In the genomic region with DNA sequence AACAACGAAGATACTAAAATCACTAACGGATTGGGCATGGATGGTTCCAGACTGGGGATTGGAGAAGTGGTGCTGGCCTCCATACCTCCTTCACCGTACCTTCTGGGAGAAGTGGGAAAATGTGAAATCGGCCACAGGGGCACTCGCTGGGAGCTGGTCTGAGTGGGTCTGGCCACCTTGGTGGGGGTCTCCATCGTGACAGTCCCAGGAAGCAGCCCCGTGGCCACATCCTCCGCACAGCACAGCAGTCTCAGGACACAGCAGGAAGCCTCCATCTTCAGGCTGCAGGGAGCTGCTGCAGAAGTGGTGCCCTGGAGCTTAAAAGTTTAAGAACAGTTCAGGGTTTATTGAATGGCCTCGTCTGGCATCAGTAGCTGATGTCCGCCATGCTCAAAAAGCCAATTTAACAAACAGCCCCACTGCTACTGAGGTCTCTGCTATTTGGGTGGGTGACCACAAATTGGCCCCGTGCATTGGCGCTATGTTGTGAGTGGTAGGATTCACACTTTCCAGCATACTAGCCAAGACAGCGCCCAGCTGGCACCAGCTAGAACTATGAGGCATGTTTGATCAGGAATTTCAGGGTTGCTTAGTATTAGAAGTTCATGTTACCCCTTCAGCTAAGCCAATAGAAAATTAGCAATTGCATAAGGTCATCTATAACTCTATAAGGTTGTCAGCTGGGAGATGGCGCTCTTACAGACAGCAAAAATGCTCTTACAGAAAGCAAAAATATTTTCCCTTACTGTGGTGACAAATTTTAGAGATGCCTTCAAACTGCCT, we compare ENCODE assay signal across 31 cellular contexts.
"Had no signal": no experiment of that assay in that cellular context is flagged by ENCODE, and none has a peak within 500 bp of the region (broad histone marks: within the 10 kb centered on the region; RNA-seq: fewer than 3 reads in every experiment).

No MANE protein-coding gene starts in this region.

- ATAC-seq: activated CD4-positive, alpha-beta T cell treated with anti-CD3 and anti-CD28 coated beads for 36 hours; activated T-cell treated with anti-CD3 and anti-CD28 coated beads, Interleukin-2, amount 50 U/mL, for 4 hours; gastroesophageal sphincter; left colon; mucosa of descending colon; naive thymus-derived CD4-positive, alpha-beta T cell had no signal

- H3K4me1 Mint-ChIP-seq: activated CD4-positive, alpha-beta T cell treated with anti-CD3 and anti-CD28 coated beads for 36 hours; activated naive CD8-positive, alpha-beta T cell treated with anti-CD3 and anti-CD28 coated beads for 36 hours had no signal

- H3K9me3 ChIP-seq: gastroesophageal sphincter, heart left ventricle, mucosa of descending colon, sigmoid colon, spleen, thoracic aorta, vagina had no signal

- H3K36me3 ChIP-seq: gastroesophageal sphincter, sigmoid colon, spleen, thoracic aorta, vagina had no signal

- H3K36me3 Mint-ChIP-seq: activated naive CD8-positive, alpha-beta T cell treated with anti-CD3 and anti-CD28 coated beads for 36 hours; type B pancreatic cell had no signal

- H3K9me3 Mint-ChIP-seq: activated T-helper 2 cell treated with anti-CD3 and anti-CD28 coated beads, Interferon-gamma antibody, Interleukin-2, Interleukin-4, amounts not matched to agents 10 μg/mL and 5 μg/mL and 100 μg/mL, durations not matched to agents 14 hours and 24 hours and 36 hours; neural crest cell; T-helper 1 cell treated with Interleukin-12 subunit alpha and Interleukin-12 subunit beta and Interleukin-4 antibody, amounts not matched to agents 30 μg/mL and 1 μg/mL, for 36 hours; type B pancreatic cell had no signal

- FAIRE-seq: keratinocyte had no signal

- DNase-seq: activated B cell treated with CpG ODN at 0.5 μM for 24 hours; activated CD4-positive, alpha-beta T cell treated with anti-CD3 and anti-CD28 coated beads for 36 hours; activated CD4-positive, alpha-beta T cell treated with anti-CD3 and anti-CD28 coated beads, Interleukin-2, amount 50 U/mL, for 4 hours; activated CD8-positive, alpha-beta memory T cell treated with anti-CD3 and anti-CD28 coated beads for 24 hours; activated CD8-positive, alpha-beta memory T cell treated with anti-CD3 and anti-CD28 coated beads, Interleukin-2, amount 50 U/mL, for 48 hours; activated naive CD4-positive, alpha-beta T cell; activated naive CD8-positive, alpha-beta T cell treated with anti-CD3 and anti-CD28 coated beads for 36 hours; activated T-cell treated with anti-CD3 and anti-CD28 coated beads, Interleukin-2, amount 50 U/mL, for 4 hours; amniotic stem cell; dermis blood vessel endothelial cell; effector CD8-positive, alpha-beta T cell; erythroblast; heart left ventricle; left colon; mesendoderm; mucosa of descending colon; naive thymus-derived CD4-positive, alpha-beta T cell; retina; sigmoid colon; spleen; stimulated activated CD4-positive, alpha-beta T cell treated with anti-CD3 and anti-CD28 coated beads, Interleukin-4, amount 100 ng/mL, for 1 hour; stimulated activated naive CD4-positive, alpha-beta T cell had no signal

- H3K27ac Mint-ChIP-seq: activated B cell treated with CpG ODN at 0.5 μM for 24 hours; activated CD4-positive, alpha-beta T cell treated with anti-CD3 and anti-CD28 coated beads for 36 hours; activated naive CD8-positive, alpha-beta T cell treated with anti-CD3 and anti-CD28 coated beads for 36 hours; activated T-helper 2 cell treated with anti-CD3 and anti-CD28 coated beads, Interferon-gamma antibody, Interleukin-2, Interleukin-4, amounts not matched to agents 10 μg/mL and 5 μg/mL and 100 μg/mL, durations not matched to agents 14 hours and 24 hours and 36 hours; progenitor cell of endocrine pancreas; T-helper 1 cell treated with Interleukin-12 subunit alpha and Interleukin-12 subunit beta and Interleukin-4 antibody, amounts not matched to agents 30 μg/mL and 1 μg/mL, for 36 hours; type B pancreatic cell had no signal

- H3K27me3 Mint-ChIP-seq: activated CD4-positive, alpha-beta T cell treated with anti-CD3 and anti-CD28 coated beads for 36 hours; activated naive CD8-positive, alpha-beta T cell treated with anti-CD3 and anti-CD28 coated beads for 36 hours; naive thymus-derived CD4-positive, alpha-beta T cell; progenitor cell of endocrine pancreas; type B pancreatic cell had no signal

- H3K4me1 ChIP-seq: gastroesophageal sphincter, sigmoid colon, vagina had no signal

- H3K27me3 ChIP-seq: gastroesophageal sphincter, heart left ventricle, sigmoid colon, spleen, vagina had no signal

- H3K4me3 ChIP-seq: gastroesophageal sphincter, heart left ventricle, mucosa of descending colon, sigmoid colon, spleen, thoracic aorta, vagina had no signal

- H3K4me3 Mint-ChIP-seq: activated B cell treated with CpG ODN at 0.5 μM for 24 hours; activated CD4-positive, alpha-beta T cell treated with anti-CD3 and anti-CD28 coated beads for 36 hours; activated naive CD8-positive, alpha-beta T cell treated with anti-CD3 and anti-CD28 coated beads for 36 hours; activated T-cell treated with anti-CD3 and anti-CD28 coated beads, Interleukin-2, amount 50 U/mL, for 4 hours; naive thymus-derived CD4-positive, alpha-beta T cell; neural crest cell; T-helper 1 cell treated with Interleukin-12 subunit alpha and Interleukin-12 subunit beta and Interleukin-4 antibody, amounts not matched to agents 30 μg/mL and 1 μg/mL, for 36 hours; type B pancreatic cell had no signal

- H3K27ac ChIP-seq: gastroesophageal sphincter, heart left ventricle, sigmoid colon, spleen, thoracic aorta, vagina had no signal
